Comparison of ENCODE assay signal across 8 cellular contexts in the genomic region with DNA sequence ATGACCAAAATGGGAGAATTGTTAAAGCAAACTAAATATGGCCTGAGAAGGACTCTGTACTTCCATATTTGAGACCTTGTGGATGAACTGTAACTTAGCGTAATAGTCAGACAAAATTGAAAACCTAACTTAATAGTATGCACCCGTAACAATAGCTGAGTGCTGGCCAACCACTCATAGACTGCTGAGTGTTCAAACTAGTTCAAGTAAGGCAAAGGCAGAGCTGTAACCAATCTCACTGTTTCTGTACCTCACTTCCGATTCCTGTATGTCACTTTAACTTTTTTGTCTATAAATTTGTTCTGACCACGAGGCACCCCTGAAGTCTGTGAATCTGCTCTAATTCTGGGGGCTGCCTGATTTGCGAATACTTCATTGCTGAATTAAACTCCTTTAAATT. TPM values are rescaled to one million over a fixed set of nuclear protein-coding genes. Genes with fewer than 3 reads are reported as not detected.
"Had no signal": no experiment of that assay in that cellular context is flagged by ENCODE, and none has a peak within 500 bp of the region (broad histone marks: within the 10 kb centered on the region; RNA-seq: fewer than 3 reads in every experiment).

No MANE protein-coding gene starts in this region.

- DNase-seq: IMR-90, KBM-7, KG1 had no signal

- FAIRE-seq: HepG2, HTR-8/SVneo had no signal

- ATAC-seq: HepG2 had no signal

- H3K27ac ChIP-seq: HL-60, KMS-11 had no signal

- H3K9ac ChIP-seq: KMS-11 had no signal

- H3K4me2 ChIP-seq: KMS-11 had no signal

RNA-seq across cellular contexts. Expression of a gene that starts 33.9 kb away (rescaled TPM):
- polyA plus RNA-seq: IgD-negative memory B cell had no signal

RNA-seq across cellular contexts. Expression of a gene that starts 55.7 kb away (rescaled TPM):
- polyA plus RNA-seq: IgD-negative memory B cell had no signal
